ENCODE assay signal across 1 cellular context in the genomic region with DNA sequence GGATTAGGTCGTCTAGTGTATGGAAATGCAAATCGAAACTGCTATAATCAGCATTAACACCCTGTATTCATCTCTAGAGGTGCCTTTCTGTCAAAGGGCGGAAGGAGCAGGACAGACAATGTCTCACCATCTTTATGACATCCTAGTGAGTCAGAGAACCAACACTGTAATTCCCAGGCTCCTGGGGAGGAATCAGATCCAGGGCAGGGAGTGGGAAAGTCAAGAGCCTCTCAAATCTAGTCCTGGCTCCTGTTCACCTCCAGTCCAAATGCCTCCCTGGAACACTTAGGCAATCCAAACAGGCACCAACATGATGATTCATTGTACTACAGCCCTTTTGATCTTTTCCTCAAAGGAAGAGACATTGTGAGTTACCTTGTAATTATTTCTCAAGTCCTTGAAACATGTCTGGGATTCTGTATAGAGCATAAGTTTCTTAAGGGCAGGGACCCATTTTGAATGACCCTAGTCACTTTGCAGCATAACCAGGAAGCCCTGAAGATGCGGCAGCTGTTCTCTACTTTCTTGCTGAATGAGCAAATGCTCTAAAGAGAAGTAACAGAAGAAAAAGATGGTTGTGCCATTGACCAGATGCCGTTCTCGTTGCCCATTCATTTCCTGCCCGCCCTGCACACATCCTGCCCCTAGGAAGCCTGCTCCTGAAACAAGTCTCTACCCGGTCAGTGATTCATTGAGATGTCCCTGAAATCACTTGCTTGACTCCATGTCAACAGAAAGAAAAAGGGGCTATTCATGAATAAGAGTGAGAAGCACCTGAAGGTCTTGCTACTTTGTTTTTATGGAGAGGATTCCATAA.
TF ChIP-seq lines count a peak whose summit lies in the region.

No MANE protein-coding gene starts in this region.

TF ChIP-seq in K562, 482 proteins besides CTCF, POLR2A, EP300 and RAD21 (continued from another document):
- TF ChIP-seq MCM5 (IDR thresholded peaks at IDR 0.05; ENCODE audit: low read depth), result no peak
- TF ChIP-seq, protein P1, sequence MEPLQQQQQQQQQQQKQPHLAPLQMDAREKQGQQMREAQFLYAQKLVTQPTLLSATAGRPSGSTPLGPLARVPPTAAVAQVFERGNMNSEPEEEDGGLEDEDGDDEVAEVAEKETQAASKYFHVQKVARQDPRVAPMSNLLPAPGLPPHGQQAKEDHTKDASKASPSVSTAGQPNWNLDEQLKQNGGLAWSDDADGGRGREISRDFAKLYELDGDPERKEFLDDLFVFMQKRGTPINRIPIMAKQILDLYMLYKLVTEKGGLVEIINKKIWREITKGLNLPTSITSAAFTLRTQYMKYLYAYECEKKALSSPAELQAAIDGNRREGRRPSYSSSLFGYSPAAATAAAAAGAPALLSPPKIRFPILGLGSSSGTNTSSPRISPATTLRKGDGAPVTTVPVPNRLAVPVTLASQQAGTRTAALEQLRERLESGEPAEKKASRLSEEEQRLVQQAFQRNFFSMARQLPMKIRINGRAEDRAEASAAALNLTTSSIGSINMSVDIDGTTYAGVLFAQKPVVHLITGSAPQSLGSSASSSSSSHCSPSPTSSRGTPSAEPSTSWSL (CRISPR knock-in tag; IDR thresholded peaks at IDR 0.05; ENCODE audit: borderline replicate concordance), result no peak
- no peak for TF ChIP-seq MED1 (CRISPR knock-in tag; IDR thresholded peaks at IDR 0.05; ENCODE audit: borderline replicate concordance)
- peak; percentile 53; the same call in 1 of the 2 replicates for TF ChIP-seq MAFG (tag; conservative IDR thresholded peaks at IDR 0.05)
- TF ChIP-seq HNRNPK (IDR thresholded peaks at IDR 0.05; ENCODE audit: low read depth, low read length, poor library complexity, severe bottlenecking), result no peak
- peak; percentile 76 for TF ChIP-seq FOSL1 (tag; conservative IDR thresholded peaks at IDR 0.05)
- no peak for TF ChIP-seq TCF7L2 (IDR thresholded peaks at IDR 0.05; ENCODE audit: low read depth, low read length)
- TF ChIP-seq, protein P2, sequence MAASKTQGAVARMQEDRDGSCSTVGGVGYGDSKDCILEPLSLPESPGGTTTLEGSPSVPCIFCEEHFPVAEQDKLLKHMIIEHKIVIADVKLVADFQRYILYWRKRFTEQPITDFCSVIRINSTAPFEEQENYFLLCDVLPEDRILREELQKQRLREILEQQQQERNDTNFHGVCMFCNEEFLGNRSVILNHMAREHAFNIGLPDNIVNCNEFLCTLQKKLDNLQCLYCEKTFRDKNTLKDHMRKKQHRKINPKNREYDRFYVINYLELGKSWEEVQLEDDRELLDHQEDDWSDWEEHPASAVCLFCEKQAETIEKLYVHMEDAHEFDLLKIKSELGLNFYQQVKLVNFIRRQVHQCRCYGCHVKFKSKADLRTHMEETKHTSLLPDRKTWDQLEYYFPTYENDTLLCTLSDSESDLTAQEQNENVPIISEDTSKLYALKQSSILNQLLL (CRISPR knock-in tag; IDR thresholded peaks at IDR 0.05; ENCODE audit: borderline replicate concordance), result no peak
- TF ChIP-seq ARID2 (IDR thresholded peaks at IDR 0.05), result no peak
- TF ChIP-seq, protein P3, sequence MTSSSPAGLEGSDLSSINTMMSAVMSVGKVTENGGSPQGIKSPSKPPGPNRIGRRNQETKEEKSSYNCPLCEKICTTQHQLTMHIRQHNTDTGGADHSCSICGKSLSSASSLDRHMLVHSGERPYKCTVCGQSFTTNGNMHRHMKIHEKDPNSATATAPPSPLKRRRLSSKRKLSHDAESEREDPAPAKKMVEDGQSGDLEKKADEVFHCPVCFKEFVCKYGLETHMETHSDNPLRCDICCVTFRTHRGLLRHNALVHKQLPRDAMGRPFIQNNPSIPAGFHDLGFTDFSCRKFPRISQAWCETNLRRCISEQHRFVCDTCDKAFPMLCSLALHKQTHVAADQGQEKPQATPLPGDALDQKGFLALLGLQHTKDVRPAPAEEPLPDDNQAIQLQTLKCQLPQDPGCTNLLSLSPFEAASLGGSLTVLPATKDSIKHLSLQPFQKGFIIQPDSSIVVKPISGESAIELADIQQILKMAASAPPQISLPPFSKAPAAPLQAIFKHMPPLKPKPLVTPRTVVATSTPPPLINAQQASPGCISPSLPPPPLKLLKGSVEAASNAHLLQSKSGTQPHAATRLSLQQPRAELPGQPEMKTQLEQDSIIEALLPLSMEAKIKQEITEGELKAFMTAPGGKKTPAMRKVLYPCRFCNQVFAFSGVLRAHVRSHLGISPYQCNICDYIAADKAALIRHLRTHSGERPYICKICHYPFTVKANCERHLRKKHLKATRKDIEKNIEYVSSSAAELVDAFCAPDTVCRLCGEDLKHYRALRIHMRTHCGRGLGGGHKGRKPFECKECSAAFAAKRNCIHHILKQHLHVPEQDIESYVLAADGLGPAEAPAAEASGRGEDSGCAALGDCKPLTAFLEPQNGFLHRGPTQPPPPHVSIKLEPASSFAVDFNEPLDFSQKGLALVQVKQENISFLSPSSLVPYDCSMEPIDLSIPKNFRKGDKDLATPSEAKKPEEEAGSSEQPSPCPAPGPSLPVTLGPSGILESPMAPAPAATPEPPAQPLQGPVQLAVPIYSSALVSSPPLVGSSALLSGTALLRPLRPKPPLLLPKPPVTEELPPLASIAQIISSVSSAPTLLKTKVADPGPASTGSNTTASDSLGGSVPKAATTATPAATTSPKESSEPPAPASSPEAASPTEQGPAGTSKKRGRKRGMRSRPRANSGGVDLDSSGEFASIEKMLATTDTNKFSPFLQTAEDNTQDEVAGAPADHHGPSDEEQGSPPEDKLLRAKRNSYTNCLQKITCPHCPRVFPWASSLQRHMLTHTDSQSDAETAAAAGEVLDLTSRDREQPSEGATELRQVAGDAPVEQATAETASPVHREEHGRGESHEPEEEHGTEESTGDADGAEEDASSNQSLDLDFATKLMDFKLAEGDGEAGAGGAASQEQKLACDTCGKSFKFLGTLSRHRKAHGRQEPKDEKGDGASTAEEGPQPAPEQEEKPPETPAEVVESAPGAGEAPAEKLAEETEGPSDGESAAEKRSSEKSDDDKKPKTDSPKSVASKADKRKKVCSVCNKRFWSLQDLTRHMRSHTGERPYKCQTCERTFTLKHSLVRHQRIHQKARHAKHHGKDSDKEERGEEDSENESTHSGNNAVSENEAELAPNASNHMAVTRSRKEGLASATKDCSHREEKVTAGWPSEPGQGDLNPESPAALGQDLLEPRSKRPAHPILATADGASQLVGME (CRISPR knock-in tag; IDR thresholded peaks at IDR 0.05), result no peak
- no peak for TF ChIP-seq TAF7 (tag; IDR thresholded peaks at IDR 0.05)
- TF ChIP-seq ATF2 (CRISPR knock-in tag; IDR thresholded peaks at IDR 0.05), result no peak
- TF ChIP-seq, protein P4, sequence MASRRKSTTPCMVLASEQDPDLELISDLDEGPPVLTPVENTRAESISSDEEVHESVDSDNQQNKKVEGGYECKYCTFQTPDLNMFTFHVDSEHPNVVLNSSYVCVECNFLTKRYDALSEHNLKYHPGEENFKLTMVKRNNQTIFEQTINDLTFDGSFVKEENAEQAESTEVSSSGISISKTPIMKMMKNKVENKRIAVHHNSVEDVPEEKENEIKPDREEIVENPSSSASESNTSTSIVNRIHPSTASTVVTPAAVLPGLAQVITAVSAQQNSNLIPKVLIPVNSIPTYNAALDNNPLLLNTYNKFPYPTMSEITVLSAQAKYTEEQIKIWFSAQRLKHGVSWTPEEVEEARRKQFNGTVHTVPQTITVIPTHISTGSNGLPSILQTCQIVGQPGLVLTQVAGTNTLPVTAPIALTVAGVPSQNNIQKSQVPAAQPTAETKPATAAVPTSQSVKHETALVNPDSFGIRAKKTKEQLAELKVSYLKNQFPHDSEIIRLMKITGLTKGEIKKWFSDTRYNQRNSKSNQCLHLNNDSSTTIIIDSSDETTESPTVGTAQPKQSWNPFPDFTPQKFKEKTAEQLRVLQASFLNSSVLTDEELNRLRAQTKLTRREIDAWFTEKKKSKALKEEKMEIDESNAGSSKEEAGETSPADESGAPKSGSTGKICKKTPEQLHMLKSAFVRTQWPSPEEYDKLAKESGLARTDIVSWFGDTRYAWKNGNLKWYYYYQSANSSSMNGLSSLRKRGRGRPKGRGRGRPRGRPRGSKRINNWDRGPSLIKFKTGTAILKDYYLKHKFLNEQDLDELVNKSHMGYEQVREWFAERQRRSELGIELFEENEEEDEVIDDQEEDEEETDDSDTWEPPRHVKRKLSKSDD (conservative IDR thresholded peaks at IDR 0.05; ENCODE audit: low read length), result no peak
- no peak for TF ChIP-seq ZNF644 (tag; IDR thresholded peaks at IDR 0.05; ENCODE audit: low read depth)
- TF ChIP-seq NCOA1 (IDR thresholded peaks at IDR 0.05; ENCODE audit: low read depth), result no peak
- no peak for TF ChIP-seq MAZ (CRISPR knock-in tag; conservative IDR thresholded peaks at IDR 0.05 in 1 of 2, IDR thresholded peaks at IDR 0.05 in 1 of 2)
- no peak for TF ChIP-seq PRPF4 (IDR thresholded peaks at IDR 0.05; ENCODE audit: insufficient read depth, low read depth, low read length, poor library complexity, severe bottlenecking)
- TF ChIP-seq PHF21A (IDR thresholded peaks at IDR 0.05; ENCODE audit: borderline replicate concordance, low read depth), result no peak
- TF ChIP-seq SREBF1 (IDR thresholded peaks at IDR 0.05; ENCODE audit: borderline replicate concordance, low read depth, low read length), result no peak
- no peak for TF ChIP-seq HNRNPLL (IDR thresholded peaks at IDR 0.05; ENCODE audit: low read depth, low read length, poor library complexity, severe bottlenecking)
- TF ChIP-seq ZBED1 (IDR thresholded peaks at IDR 0.05), result no peak
